ENCODE assay signal across 2 cellular contexts in the genomic region with DNA sequence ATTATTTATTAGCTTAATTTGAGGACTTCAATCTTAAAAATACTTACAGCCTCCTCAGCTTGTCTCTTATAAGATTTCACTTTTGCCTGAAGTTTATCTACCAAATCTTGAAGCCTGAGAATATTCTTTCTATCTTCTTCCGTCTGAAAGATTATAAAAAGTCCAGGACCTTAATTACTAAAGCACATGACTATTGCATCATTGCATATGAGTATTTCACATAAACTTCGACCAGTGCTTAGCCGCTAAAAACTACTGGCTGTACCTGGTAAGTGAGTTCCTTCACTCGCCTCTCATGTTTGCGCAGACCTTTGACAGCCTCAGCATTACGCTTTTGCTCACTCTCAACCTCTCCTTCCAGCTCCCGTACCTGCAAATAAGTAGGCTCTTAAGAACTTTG.
A peak's percentile ranks its signal among the peaks of the same experiment; 100 is the strongest.
TF ChIP-seq lines count a peak whose summit lies in the region.

No MANE protein-coding gene starts in this region.

TF ChIP-seq in HepG2, 621 proteins besides CTCF, POLR2A, EP300 and RAD21:
- TF ChIP-seq ZNF329 (CRISPR knock-in tag; IDR thresholded peaks at IDR 0.05; ENCODE audit: low read depth), result no peak
- no peak for TF ChIP-seq ZBTB43 (CRISPR knock-in tag; conservative IDR thresholded peaks at IDR 0.05)
- no peak for TF ChIP-seq ZNF839 (CRISPR knock-in tag; IDR thresholded peaks at IDR 0.05; ENCODE audit: borderline replicate concordance)
- no peak for TF ChIP-seq ZNF496 (CRISPR knock-in tag; IDR thresholded peaks at IDR 0.05; ENCODE audit: insufficient replicate concordance)
- peak; percentile 67; the same call in 1 of the 2 replicates for TF ChIP-seq CEBPB (IDR thresholded peaks at IDR 0.05; ENCODE audit: borderline replicate concordance, low read depth, low read length)
- TF ChIP-seq ZNF576 (CRISPR knock-in tag; IDR thresholded peaks at IDR 0.05), result no peak
- TF ChIP-seq MYNN (CRISPR knock-in tag; IDR thresholded peaks at IDR 0.05; ENCODE audit: low read depth), result no peak
- TF ChIP-seq, protein P1, sequence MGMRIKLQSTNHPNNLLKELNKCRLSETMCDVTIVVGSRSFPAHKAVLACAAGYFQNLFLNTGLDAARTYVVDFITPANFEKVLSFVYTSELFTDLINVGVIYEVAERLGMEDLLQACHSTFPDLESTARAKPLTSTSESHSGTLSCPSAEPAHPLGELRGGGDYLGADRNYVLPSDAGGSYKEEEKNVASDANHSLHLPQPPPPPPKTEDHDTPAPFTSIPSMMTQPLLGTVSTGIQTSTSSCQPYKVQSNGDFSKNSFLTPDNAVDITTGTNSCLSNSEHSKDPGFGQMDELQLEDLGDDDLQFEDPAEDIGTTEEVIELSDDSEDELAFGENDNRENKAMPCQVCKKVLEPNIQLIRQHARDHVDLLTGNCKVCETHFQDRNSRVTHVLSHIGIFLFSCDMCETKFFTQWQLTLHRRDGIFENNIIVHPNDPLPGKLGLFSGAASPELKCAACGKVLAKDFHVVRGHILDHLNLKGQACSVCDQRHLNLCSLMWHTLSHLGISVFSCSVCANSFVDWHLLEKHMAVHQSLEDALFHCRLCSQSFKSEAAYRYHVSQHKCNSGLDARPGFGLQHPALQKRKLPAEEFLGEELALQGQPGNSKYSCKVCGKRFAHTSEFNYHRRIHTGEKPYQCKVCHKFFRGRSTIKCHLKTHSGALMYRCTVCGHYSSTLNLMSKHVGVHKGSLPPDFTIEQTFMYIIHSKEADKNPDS (CRISPR knock-in tag; IDR thresholded peaks at IDR 0.05), result no peak
- TF ChIP-seq ATF7 (IDR thresholded peaks at IDR 0.05), result peak; percentile 36; the same call in 1 of the 2 replicates
- no peak for TF ChIP-seq ATF7 (CRISPR knock-in tag; IDR thresholded peaks at IDR 0.05)
- no peak for TF ChIP-seq HMGXB3 (CRISPR knock-in tag; IDR thresholded peaks at IDR 0.05; ENCODE audit: borderline replicate concordance)
- TF ChIP-seq ZNF136 (CRISPR knock-in tag; IDR thresholded peaks at IDR 0.05; ENCODE audit: low read depth), result no peak
- TF ChIP-seq, protein P2, sequence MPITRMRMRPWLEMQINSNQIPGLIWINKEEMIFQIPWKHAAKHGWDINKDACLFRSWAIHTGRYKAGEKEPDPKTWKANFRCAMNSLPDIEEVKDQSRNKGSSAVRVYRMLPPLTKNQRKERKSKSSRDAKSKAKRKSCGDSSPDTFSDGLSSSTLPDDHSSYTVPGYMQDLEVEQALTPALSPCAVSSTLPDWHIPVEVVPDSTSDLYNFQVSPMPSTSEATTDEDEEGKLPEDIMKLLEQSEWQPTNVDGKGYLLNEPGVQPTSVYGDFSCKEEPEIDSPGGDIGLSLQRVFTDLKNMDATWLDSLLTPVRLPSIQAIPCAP (CRISPR knock-in tag; IDR thresholded peaks at IDR 0.05; ENCODE audit: low read depth), result no peak
- no peak for TF ChIP-seq TBL1XR1 (IDR thresholded peaks at IDR 0.05; ENCODE audit: borderline replicate concordance, low read length, partially characterized antibody)

TF ChIP-seq in K562, 482 proteins besides CTCF, POLR2A, EP300 and RAD21:
- TF ChIP-seq, protein P3, sequence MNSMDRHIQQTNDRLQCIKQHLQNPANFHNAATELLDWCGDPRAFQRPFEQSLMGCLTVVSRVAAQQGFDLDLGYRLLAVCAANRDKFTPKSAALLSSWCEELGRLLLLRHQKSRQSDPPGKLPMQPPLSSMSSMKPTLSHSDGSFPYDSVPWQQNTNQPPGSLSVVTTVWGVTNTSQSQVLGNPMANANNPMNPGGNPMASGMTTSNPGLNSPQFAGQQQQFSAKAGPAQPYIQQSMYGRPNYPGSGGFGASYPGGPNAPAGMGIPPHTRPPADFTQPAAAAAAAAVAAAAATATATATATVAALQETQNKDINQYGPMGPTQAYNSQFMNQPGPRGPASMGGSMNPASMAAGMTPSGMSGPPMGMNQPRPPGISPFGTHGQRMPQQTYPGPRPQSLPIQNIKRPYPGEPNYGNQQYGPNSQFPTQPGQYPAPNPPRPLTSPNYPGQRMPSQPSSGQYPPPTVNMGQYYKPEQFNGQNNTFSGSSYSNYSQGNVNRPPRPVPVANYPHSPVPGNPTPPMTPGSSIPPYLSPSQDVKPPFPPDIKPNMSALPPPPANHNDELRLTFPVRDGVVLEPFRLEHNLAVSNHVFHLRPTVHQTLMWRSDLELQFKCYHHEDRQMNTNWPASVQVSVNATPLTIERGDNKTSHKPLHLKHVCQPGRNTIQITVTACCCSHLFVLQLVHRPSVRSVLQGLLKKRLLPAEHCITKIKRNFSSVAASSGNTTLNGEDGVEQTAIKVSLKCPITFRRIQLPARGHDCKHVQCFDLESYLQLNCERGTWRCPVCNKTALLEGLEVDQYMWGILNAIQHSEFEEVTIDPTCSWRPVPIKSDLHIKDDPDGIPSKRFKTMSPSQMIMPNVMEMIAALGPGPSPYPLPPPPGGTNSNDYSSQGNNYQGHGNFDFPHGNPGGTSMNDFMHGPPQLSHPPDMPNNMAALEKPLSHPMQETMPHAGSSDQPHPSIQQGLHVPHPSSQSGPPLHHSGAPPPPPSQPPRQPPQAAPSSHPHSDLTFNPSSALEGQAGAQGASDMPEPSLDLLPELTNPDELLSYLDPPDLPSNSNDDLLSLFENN (IDR thresholded peaks at IDR 0.05; ENCODE audit: low read depth in 2 of 2, low read length in 2 of 2), result no peak
- TF ChIP-seq PHF21A (IDR thresholded peaks at IDR 0.05; ENCODE audit: borderline replicate concordance, low read depth) (no peak), ZNF644 (tag; IDR thresholded peaks at IDR 0.05; ENCODE audit: low read depth) (no peak), CEBPG (CRISPR knock-in tag; IDR thresholded peaks at IDR 0.05) (no peak), CEBPG (tag; conservative IDR thresholded peaks at IDR 0.05 in 1 of 2, IDR thresholded peaks at IDR 0.05 in 1 of 2) (peak; percentile 18 to 63; a peak in 2 of 4 replicates), PML (IDR thresholded peaks at IDR 0.05; ENCODE audit: low read length) (no peak), CEBPB (tag; IDR thresholded peaks at IDR 0.05) (0 out of 2 replicates have a peak, but pooled peaks have one; percentile 20), ASH1L (IDR thresholded peaks at IDR 0.05; ENCODE audit: borderline replicate concordance, low read depth, partially characterized antibody) (no peak), ZNF408 (CRISPR knock-in tag; IDR thresholded peaks at IDR 0.05; ENCODE audit: low read depth) (no peak)
- TF ChIP-seq, protein P4, sequence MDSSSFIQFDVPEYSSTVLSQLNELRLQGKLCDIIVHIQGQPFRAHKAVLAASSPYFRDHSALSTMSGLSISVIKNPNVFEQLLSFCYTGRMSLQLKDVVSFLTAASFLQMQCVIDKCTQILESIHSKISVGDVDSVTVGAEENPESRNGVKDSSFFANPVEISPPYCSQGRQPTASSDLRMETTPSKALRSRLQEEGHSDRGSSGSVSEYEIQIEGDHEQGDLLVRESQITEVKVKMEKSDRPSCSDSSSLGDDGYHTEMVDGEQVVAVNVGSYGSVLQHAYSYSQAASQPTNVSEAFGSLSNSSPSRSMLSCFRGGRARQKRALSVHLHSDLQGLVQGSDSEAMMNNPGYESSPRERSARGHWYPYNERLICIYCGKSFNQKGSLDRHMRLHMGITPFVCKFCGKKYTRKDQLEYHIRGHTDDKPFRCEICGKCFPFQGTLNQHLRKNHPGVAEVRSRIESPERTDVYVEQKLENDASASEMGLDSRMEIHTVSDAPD (CRISPR knock-in tag; IDR thresholded peaks at IDR 0.05), result no peak
